In the genomic region with DNA sequence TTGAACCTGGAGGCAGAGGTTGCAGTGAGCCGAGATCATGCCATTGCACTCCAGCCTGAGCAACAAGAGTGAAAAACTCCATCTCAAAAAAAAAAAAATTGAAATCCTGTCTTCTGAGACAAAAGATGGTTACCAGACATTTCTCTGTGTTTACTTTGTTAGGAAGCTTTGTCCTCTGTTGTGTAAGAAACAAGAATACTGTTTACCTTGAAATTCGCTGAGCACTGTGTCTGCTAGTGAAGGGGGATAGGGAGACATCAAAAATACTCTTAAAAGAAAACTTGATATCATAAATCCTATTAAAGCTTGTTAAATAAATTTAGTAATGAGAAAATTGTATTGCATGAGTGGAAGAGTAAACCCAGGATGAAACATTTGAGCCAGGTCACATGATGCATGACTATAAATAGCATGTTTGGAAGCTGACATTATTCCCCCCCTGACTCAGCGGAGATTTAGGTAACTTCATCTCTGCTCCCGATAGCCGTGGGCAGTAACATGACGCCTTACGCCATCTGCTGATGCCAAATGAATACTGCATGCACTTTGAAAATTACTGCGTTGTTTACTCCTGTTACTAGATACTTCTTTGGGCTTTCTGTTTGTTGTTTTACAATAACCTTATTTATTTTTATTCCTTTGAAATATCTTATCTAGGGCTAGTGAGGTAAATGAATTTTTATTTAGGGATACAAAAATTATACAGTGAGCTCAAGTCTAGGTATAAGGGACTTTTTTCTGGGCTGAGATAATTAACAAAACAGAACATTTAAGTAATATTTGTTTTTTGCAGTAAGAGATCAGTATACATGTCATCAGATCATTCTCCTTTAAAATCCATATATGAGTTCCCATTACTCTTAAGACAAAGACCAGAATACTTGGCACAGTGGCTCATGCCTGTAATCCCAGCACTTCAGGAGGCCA, we compare ENCODE assay signal across 1 cellular context.
TF ChIP-seq lines count a peak whose summit lies in the region.

No MANE protein-coding gene starts in this region.

TF ChIP-seq in K562, 482 proteins besides CTCF, POLR2A, EP300 and RAD21 (continued from another document and continues in another):
- TF ChIP-seq, protein P1, sequence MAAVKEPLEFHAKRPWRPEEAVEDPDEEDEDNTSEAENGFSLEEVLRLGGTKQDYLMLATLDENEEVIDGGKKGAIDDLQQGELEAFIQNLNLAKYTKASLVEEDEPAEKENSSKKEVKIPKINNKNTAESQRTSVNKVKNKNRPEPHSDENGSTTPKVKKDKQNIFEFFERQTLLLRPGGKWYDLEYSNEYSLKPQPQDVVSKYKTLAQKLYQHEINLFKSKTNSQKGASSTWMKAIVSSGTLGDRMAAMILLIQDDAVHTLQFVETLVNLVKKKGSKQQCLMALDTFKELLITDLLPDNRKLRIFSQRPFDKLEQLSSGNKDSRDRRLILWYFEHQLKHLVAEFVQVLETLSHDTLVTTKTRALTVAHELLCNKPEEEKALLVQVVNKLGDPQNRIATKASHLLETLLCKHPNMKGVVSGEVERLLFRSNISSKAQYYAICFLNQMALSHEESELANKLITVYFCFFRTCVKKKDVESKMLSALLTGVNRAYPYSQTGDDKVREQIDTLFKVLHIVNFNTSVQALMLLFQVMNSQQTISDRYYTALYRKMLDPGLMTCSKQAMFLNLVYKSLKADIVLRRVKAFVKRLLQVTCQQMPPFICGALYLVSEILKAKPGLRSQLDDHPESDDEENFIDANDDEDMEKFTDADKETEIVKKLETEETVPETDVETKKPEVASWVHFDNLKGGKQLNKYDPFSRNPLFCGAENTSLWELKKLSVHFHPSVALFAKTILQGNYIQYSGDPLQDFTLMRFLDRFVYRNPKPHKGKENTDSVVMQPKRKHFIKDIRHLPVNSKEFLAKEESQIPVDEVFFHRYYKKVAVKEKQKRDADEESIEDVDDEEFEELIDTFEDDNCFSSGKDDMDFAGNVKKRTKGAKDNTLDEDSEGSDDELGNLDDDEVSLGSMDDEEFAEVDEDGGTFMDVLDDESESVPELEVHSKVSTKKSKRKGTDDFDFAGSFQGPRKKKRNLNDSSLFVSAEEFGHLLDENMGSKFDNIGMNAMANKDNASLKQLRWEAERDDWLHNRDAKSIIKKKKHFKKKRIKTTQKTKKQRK (IDR thresholded peaks at IDR 0.05; ENCODE audit: borderline replicate concordance, low read depth, low read length) = no peak
- TF ChIP-seq POLR2AphosphoS2 (IDR thresholded peaks at IDR 0.05; ENCODE audit: low read length) (no peak), FOXJ2 (tag; IDR thresholded peaks at IDR 0.05) (peak; percentile 75), ZNF780A (CRISPR knock-in tag; IDR thresholded peaks at IDR 0.05) (no peak), CBFA2T2 (conservative IDR thresholded peaks at IDR 0.05) (peak; percentile 53), KLF1 (tag; IDR thresholded peaks at IDR 0.05) (no peak), ZNF830 (CRISPR knock-in tag; IDR thresholded peaks at IDR 0.05) (no peak), IFI16 (CRISPR knock-in tag; IDR thresholded peaks at IDR 0.05) (no peak), KLF16 (IDR thresholded peaks at IDR 0.05) (no peak), SMC3 (conservative IDR thresholded peaks at IDR 0.05; ENCODE audit: insufficient read depth, low read depth, low read length) (peak; percentile 95), CXXC5 (CRISPR knock-in tag; IDR thresholded peaks at IDR 0.05) (0 out of 2 replicates have a peak, but pooled peaks have one; percentile 34), XRCC3 (IDR thresholded peaks at IDR 0.05) (no peak), U2AF1 (optimal IDR thresholded peaks at IDR 0.05; ENCODE audit: low read depth, low read length) (no peak), COPS2 (conservative IDR thresholded peaks at IDR 0.05) (no peak), NR2F6 (CRISPR knock-in tag; IDR thresholded peaks at IDR 0.05) (no peak), FUS (optimal IDR thresholded peaks at IDR 0.05; ENCODE audit: low read depth, low read length) (no peak), SMARCE1 (IDR thresholded peaks at IDR 0.05) (no peak; the same call in 1 of the 2 replicates), ZNF311 (CRISPR knock-in tag; IDR thresholded peaks at IDR 0.05) (no peak), ASH1L (IDR thresholded peaks at IDR 0.05; ENCODE audit: borderline replicate concordance, low read depth, partially characterized antibody) (no peak), GATAD2B (IDR thresholded peaks at IDR 0.05; ENCODE audit: borderline replicate concordance) (no peak), ATF1 (CRISPR knock-in tag; IDR thresholded peaks at IDR 0.05) (no peak), ATF1 (tag; IDR thresholded peaks at IDR 0.05) (no peak; the same call in 1 of the 2 replicates), RBM34 (IDR thresholded peaks at IDR 0.05; ENCODE audit: borderline replicate concordance, insufficient read depth, low read length) (no peak)
- TF ChIP-seq, protein P2, sequence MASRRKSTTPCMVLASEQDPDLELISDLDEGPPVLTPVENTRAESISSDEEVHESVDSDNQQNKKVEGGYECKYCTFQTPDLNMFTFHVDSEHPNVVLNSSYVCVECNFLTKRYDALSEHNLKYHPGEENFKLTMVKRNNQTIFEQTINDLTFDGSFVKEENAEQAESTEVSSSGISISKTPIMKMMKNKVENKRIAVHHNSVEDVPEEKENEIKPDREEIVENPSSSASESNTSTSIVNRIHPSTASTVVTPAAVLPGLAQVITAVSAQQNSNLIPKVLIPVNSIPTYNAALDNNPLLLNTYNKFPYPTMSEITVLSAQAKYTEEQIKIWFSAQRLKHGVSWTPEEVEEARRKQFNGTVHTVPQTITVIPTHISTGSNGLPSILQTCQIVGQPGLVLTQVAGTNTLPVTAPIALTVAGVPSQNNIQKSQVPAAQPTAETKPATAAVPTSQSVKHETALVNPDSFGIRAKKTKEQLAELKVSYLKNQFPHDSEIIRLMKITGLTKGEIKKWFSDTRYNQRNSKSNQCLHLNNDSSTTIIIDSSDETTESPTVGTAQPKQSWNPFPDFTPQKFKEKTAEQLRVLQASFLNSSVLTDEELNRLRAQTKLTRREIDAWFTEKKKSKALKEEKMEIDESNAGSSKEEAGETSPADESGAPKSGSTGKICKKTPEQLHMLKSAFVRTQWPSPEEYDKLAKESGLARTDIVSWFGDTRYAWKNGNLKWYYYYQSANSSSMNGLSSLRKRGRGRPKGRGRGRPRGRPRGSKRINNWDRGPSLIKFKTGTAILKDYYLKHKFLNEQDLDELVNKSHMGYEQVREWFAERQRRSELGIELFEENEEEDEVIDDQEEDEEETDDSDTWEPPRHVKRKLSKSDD (conservative IDR thresholded peaks at IDR 0.05; ENCODE audit: low read length) = no peak
- TF ChIP-seq, protein P3, sequence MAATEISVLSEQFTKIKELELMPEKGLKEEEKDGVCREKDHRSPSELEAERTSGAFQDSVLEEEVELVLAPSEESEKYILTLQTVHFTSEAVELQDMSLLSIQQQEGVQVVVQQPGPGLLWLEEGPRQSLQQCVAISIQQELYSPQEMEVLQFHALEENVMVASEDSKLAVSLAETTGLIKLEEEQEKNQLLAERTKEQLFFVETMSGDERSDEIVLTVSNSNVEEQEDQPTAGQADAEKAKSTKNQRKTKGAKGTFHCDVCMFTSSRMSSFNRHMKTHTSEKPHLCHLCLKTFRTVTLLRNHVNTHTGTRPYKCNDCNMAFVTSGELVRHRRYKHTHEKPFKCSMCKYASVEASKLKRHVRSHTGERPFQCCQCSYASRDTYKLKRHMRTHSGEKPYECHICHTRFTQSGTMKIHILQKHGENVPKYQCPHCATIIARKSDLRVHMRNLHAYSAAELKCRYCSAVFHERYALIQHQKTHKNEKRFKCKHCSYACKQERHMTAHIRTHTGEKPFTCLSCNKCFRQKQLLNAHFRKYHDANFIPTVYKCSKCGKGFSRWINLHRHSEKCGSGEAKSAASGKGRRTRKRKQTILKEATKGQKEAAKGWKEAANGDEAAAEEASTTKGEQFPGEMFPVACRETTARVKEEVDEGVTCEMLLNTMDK (IDR thresholded peaks at IDR 0.05; ENCODE audit: borderline replicate concordance, insufficient read depth, low read depth, low read length, poor library complexity, severe bottlenecking) = no peak
- TF ChIP-seq, protein P4, sequence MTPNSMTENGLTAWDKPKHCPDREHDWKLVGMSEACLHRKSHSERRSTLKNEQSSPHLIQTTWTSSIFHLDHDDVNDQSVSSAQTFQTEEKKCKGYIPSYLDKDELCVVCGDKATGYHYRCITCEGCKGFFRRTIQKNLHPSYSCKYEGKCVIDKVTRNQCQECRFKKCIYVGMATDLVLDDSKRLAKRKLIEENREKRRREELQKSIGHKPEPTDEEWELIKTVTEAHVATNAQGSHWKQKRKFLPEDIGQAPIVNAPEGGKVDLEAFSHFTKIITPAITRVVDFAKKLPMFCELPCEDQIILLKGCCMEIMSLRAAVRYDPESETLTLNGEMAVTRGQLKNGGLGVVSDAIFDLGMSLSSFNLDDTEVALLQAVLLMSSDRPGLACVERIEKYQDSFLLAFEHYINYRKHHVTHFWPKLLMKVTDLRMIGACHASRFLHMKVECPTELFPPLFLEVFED (CRISPR knock-in tag; conservative IDR thresholded peaks at IDR 0.05) = no peak
- TF ChIP-seq, protein P5, sequence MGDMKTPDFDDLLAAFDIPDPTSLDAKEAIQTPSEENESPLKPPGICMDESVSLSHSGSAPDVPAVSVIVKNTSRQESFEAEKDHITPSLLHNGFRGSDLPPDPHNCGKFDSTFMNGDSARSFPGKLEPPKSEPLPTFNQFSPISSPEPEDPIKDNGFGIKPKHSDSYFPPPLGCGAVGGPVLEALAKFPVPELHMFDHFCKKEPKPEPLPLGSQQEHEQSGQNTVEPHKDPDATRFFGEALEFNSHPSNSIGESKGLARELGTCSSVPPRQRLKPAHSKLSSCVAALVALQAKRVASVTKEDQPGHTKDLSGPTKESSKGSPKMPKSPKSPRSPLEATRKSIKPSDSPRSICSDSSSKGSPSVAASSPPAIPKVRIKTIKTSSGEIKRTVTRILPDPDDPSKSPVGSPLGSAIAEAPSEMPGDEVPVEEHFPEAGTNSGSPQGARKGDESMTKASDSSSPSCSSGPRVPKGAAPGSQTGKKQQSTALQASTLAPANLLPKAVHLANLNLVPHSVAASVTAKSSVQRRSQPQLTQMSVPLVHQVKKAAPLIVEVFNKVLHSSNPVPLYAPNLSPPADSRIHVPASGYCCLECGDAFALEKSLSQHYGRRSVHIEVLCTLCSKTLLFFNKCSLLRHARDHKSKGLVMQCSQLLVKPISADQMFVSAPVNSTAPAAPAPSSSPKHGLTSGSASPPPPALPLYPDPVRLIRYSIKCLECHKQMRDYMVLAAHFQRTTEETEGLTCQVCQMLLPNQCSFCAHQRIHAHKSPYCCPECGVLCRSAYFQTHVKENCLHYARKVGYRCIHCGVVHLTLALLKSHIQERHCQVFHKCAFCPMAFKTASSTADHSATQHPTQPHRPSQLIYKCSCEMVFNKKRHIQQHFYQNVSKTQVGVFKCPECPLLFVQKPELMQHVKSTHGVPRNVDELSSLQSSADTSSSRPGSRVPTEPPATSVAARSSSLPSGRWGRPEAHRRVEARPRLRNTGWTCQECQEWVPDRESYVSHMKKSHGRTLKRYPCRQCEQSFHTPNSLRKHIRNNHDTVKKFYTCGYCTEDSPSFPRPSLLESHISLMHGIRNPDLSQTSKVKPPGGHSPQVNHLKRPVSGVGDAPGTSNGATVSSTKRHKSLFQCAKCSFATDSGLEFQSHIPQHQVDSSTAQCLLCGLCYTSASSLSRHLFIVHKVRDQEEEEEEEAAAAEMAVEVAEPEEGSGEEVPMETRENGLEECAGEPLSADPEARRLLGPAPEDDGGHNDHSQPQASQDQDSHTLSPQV (IDR thresholded peaks at IDR 0.05) = 0 out of 2 replicates have a peak, but pooled peaks have one; percentile 72
- TF ChIP-seq, protein P6, sequence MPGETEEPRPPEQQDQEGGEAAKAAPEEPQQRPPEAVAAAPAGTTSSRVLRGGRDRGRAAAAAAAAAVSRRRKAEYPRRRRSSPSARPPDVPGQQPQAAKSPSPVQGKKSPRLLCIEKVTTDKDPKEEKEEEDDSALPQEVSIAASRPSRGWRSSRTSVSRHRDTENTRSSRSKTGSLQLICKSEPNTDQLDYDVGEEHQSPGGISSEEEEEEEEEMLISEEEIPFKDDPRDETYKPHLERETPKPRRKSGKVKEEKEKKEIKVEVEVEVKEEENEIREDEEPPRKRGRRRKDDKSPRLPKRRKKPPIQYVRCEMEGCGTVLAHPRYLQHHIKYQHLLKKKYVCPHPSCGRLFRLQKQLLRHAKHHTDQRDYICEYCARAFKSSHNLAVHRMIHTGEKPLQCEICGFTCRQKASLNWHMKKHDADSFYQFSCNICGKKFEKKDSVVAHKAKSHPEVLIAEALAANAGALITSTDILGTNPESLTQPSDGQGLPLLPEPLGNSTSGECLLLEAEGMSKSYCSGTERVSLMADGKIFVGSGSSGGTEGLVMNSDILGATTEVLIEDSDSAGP (CRISPR knock-in tag; IDR thresholded peaks at IDR 0.05) = no peak
- TF ChIP-seq, protein P7, sequence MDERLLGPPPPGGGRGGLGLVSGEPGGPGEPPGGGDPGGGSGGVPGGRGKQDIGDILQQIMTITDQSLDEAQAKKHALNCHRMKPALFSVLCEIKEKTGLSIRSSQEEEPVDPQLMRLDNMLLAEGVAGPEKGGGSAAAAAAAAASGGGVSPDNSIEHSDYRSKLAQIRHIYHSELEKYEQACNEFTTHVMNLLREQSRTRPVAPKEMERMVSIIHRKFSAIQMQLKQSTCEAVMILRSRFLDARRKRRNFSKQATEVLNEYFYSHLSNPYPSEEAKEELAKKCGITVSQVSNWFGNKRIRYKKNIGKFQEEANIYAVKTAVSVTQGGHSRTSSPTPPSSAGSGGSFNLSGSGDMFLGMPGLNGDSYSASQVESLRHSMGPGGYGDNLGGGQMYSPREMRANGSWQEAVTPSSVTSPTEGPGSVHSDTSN (CRISPR knock-in tag; IDR thresholded peaks at IDR 0.05; ENCODE audit: low read depth) = no peak
- TF ChIP-seq, protein P7 (tag; conservative IDR thresholded peaks at IDR 0.05; ENCODE audit: low read depth) = peak; percentile 55
- TF ChIP-seq, protein P8, sequence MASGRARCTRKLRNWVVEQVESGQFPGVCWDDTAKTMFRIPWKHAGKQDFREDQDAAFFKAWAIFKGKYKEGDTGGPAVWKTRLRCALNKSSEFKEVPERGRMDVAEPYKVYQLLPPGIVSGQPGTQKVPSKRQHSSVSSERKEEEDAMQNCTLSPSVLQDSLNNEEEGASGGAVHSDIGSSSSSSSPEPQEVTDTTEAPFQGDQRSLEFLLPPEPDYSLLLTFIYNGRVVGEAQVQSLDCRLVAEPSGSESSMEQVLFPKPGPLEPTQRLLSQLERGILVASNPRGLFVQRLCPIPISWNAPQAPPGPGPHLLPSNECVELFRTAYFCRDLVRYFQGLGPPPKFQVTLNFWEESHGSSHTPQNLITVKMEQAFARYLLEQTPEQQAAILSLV (tag; IDR thresholded peaks at IDR 0.05) = no peak
- TF ChIP-seq, protein P9, sequence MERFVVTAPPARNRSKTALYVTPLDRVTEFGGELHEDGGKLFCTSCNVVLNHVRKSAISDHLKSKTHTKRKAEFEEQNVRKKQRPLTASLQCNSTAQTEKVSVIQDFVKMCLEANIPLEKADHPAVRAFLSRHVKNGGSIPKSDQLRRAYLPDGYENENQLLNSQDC (CRISPR knock-in tag; IDR thresholded peaks at IDR 0.05) = no peak
